Comparison of ENCODE assay signal across 22 cellular contexts in genomic region chr1:8690253-8690525, GRCh38.
"Had no signal": no experiment of that assay in that cellular context is flagged by ENCODE, and none has a peak within 500 bp of the region (broad histone marks: within the 10 kb centered on the region; RNA-seq: fewer than 3 reads in every experiment).

No MANE protein-coding gene starts in this region.

- H3K4me2 ChIP-seq: hepatocyte had no signal

- DNase-seq: activated CD4-positive, alpha-beta T cell treated with anti-CD3 and anti-CD28 coated beads, Interleukin-2, amount 10 ng/mL, durations not matched to agents 24 days and 14 days; activated CD8-positive, alpha-beta T cell treated with anti-CD3 and anti-CD28 coated beads, Interleukin-2, amount 10 ng/mL, durations not matched to agents 7 days and 5 days; activated naive CD4-positive, alpha-beta T cell treated with anti-CD3 and anti-CD28 coated beads for 36 hours; activated T-cell treated with anti-CD3 and anti-CD28 coated beads, Interleukin-2, amount 50 U/mL, for 24 hours; brain microvascular endothelial cell; central memory CD4-positive, alpha-beta T cell; dorsolateral prefrontal cortex; foreskin fibroblast; left cardiac atrium; mesendoderm; nephron progenitor cell; nucleus accumbens; stimulated activated CD4-positive, alpha-beta T cell treated with anti-CD3 and anti-CD28 coated beads, Interleukin-1b, Interleukin-23, amount 100 ng/mL, for 48 hours; stimulated activated CD8-positive, alpha-beta memory T cell treated with anti-CD3 and anti-CD28 coated beads, Interleukin-4, amount 100 ng/mL, for 48 hours; stimulated activated naive CD8-positive, alpha-beta T cell treated with anti-CD3 and anti-CD28 coated beads, Interleukin-15, amount 100 ng/mL, for 72 hours; transverse colon had no signal

- FAIRE-seq: colon, islet of Langerhans, TTC549 had no signal

- H3K27ac ChIP-seq: brain microvascular endothelial cell, dorsolateral prefrontal cortex, epithelial cell of prostate, hepatocyte, suprapubic skin had no signal

- H3K4me3 ChIP-seq: dorsolateral prefrontal cortex, hepatocyte, suprapubic skin, transverse colon had no signal

- H3K9me3 ChIP-seq: suprapubic skin, transverse colon had no signal

- H3K36me3 ChIP-seq: brain microvascular endothelial cell, suprapubic skin, transverse colon had no signal

- ATAC-seq: activated CD8-positive, alpha-beta T cell treated with anti-CD3 and anti-CD28 coated beads, Interleukin-2, amount 10 ng/mL, durations not matched to agents 7 days and 5 days; left cardiac atrium; stimulated activated naive CD8-positive, alpha-beta T cell treated with anti-CD3 and anti-CD28 coated beads, Interleukin-15, amount 100 ng/mL, for 72 hours had no signal

- H2AFZ ChIP-seq: hepatocyte had no signal

- H3K27me3 ChIP-seq: brain microvascular endothelial cell, dorsolateral prefrontal cortex, hepatocyte, suprapubic skin, transverse colon had no signal
